Comparison of ENCODE assay signal across 8 cellular contexts in the genomic region with DNA sequence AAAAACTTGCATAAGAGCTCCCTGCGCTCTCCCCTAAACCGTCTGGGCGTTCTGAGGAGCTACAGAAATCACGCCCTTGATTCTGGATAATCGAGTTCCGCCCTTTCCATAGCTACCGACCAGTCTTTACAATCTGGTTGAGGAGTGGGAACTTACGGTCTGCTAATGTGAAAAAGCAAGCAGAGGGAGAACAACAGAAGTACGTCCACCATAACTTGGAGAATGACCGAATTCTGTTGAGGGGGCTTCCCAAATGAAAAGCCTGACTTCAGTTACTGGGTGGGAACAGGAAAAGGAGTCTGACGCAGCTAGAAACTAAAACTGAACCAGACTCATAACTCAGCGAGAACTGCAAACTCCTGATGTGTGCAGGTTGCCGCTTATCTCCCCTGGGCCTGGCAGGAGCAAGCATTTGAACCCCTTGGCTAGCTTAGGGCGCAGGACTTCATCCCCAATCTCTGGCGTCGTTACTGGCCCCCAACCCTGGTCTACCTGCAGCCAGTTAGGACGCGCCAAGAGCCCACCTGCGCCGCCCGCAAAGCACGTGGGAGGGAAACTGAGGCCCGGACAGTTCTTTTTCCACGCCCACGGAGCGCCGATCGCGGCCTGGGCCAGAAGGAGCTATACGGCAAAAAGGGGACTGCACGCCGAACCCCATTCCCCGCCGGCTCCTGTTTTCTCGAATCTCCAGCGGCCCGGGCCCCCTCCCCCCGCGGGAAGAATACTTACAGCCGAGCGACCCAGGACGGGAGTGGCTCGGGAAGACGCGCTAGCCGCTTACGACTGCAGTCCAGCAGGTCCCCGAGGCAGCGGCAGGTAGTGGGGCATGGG. TPM values are rescaled to one million over a fixed set of nuclear protein-coding genes. Genes with fewer than 3 reads are reported as not detected.
A peak's percentile ranks its signal among the peaks of the same experiment; 100 is the strongest.
DNase-seq lines count a peak whose midpoint lies in the region; ATAC-seq, FAIRE-seq and TF ChIP-seq lines count a peak whose summit lies in the region.

No MANE protein-coding gene starts in this region.

- no peaks in the 10 kb centered on the region for H3K9me3 Mint-ChIP-seq in HFFc6
- H3K9me3 Mint-ChIP-seq in nephron, result no peaks in the 10 kb centered on the region

- TF ChIP-seq CTCF in HFFc6 (IDR thresholded peaks at IDR 0.05) (no peak), fibroblast of lung (conservative IDR thresholded peaks at IDR 0.05 in 1 of 2, IDR thresholded peaks at IDR 0.05 in 1 of 2; ENCODE audit: low read depth in 1 of 2, low read length in 2 of 2) (no peak), nephron (IDR thresholded peaks at IDR 0.05; ENCODE audit: unreplicated experiment in 3 of 3) (no peak)

- peak overlapping the region; percentile 94 for H3K4me3 Mint-ChIP-seq in HFFc6
- H3K4me3 Mint-ChIP-seq in nephron, result peak overlapping the region; percentile 87 to 95 (median 92)

- H3K4me2 ChIP-seq in fibroblast of lung (ENCODE audit: extremely low read depth, insufficient read depth, low read length), result peak overlapping the region; percentile 67

- H3K9ac ChIP-seq in ES-I3 (ENCODE audit: low read depth, low read length) (peak overlapping the region; percentile 96), fibroblast of lung (ENCODE audit: insufficient read depth, low read length) (peak overlapping the region; percentile 57)

- H3K4me1 Mint-ChIP-seq in HFFc6 (ENCODE audit: low read depth) (peaks cover 63% of the 10 kb centered on the region), nephron (peaks cover 43% of the 10 kb centered on the region)

- H3K27ac ChIP-seq in fibroblast of lung (ENCODE audit: insufficient read depth, low read length), result peak overlapping the region; percentile 48

- H3K9me3 ChIP-seq in ES-I3 (ENCODE audit: control insufficient read depth, insufficient read depth, low read length) (no peaks in the 10 kb centered on the region), fibroblast of lung (ENCODE audit: control insufficient read depth, insufficient read depth, low read depth, low read length) (no peaks in the 10 kb centered on the region)

- H3K4me3 ChIP-seq in fibroblast of lung (replicated peaks in 1 of 4; ENCODE audit: control extremely low read depth in 1 of 4, insufficient read depth in 1 of 4, low read depth in 3 of 4, low read length in 4 of 4), result peak overlapping the region; percentile 75 to 99 (median 90)

- H3K27me3 Mint-ChIP-seq in HFFc6 (ENCODE audit: insufficient read depth), result no peaks in the 10 kb centered on the region
- H3K27me3 Mint-ChIP-seq in nephron (ENCODE audit: low read depth), result peaks cover 3% of the 10 kb centered on the region

- ATAC-seq in HG02885 (IDR thresholded peaks at IDR 0.05; ENCODE audit: poor library complexity, unreplicated experiment) (no peak), HG02763 (IDR thresholded peaks at IDR 0.05; ENCODE audit: unreplicated experiment) (no peak), HG03457 (IDR thresholded peaks at IDR 0.05; ENCODE audit: unreplicated experiment) (no peak)

- H3K4me1 ChIP-seq in ES-I3 (ENCODE audit: insufficient read depth, low read length) (peaks cover 10% of the 10 kb centered on the region), fibroblast of lung (ENCODE audit: control insufficient read depth, extremely low read depth, insufficient read depth, low read length) (no peaks in the 10 kb centered on the region)

- H4K20me1 ChIP-seq in fibroblast of lung (ENCODE audit: control insufficient read depth, extremely low read depth, insufficient read depth, low read length), result no peaks in the 10 kb centered on the region

- no peaks in the 10 kb centered on the region for H3K27me3 ChIP-seq in fibroblast of lung (ENCODE audit: control insufficient read depth, insufficient read depth, low read length)

- H3K27ac Mint-ChIP-seq in HFFc6, result peak overlapping the region; percentile 81
- H3K27ac Mint-ChIP-seq in nephron, result peak overlapping the region; percentile 95 to 98 (median 98)

- H3K36me3 Mint-ChIP-seq in HFFc6 (ENCODE audit: low read depth) (no peaks in the 10 kb centered on the region), nephron (ENCODE audit: low read depth) (peaks cover 13% of the 10 kb centered on the region)

- no peak for DNase-seq in HFFc6
- peak; percentile 13 for DNase-seq in RCC 7860 (ENCODE audit: low spot score)
- peak; percentile 59 to 68 for DNase-seq in fibroblast of lung (ENCODE audit: low read depth in 2 of 2)

- H3K79me2 ChIP-seq in fibroblast of lung (ENCODE audit: control insufficient read depth, insufficient read depth, low read length), result peaks cover 53% of the 10 kb centered on the region

- no peaks in the 10 kb centered on the region for H3K36me3 ChIP-seq in ES-I3 (ENCODE audit: insufficient read depth, low read length)
- no peaks in the 10 kb centered on the region for H3K36me3 ChIP-seq in fibroblast of lung (ENCODE audit: control insufficient read depth, insufficient read depth, low read length)

- peak overlapping the region; percentile 68 for H2AFZ ChIP-seq in fibroblast of lung (ENCODE audit: low read length)

- FAIRE-seq in RCC 7860 (lab: Jason Lieb, UNC), result no peak

RNA-seq across cellular contexts. Expression of a gene that starts 0.8 kb away (rescaled TPM):
- 10 to 100 TPM in 1 of 6 experiments, 1 to 10 TPM in 5; 6.1 to 11.0 (median 6.8) TPM for total RNA-seq in HFFc6 (2021; fragmentation: NEBNext Ultra II Directional; extraction: Animal tissue kit (Norgen Biotek cat#: 25700))
- total RNA-seq in fibroblast of lung, result 65.7 and 118 TPM in 2 replicates
- polyA plus RNA-seq in fibroblast of lung, result 26.2 and 37.1 TPM in 2 replicates
- polyA plus RNA-seq in fibroblast of lung (2012), result 14.0 and 18.7 TPM in 2 replicates
- 25.5 and 36.1 TPM in 2 replicates for polyA minus RNA-seq in fibroblast of lung (ENCODE audit: low replicate concordance)
